Comparison of ENCODE assay signal across 8 cellular contexts in genomic region chr14:69711065-69711464, GRCh38. TPM values are rescaled to one million over a fixed set of nuclear protein-coding genes. Genes with fewer than 3 reads are reported as not detected.
DNase-seq lines count a peak whose midpoint lies in the region; ATAC-seq and TF ChIP-seq lines count a peak whose summit lies in the region.

No MANE protein-coding gene starts in this region.

- DNase-seq in NCI-H69 (lab: John Stamatoyannopoulos, UW), result peak; percentile 99
- peak; percentile 2 for DNase-seq in fibroblast of the conjunctiva (ENCODE audit: low read depth)
- no peak for DNase-seq in CD1c-positive myeloid dendritic cell (ENCODE audit: extremely low spot score)
- no peak for DNase-seq in amniotic stem cell (lab: John Stamatoyannopoulos, UW)
- DNase-seq in H7, result no peak

- ATAC-seq in HG03354 (IDR thresholded peaks at IDR 0.05; ENCODE audit: poor library complexity, severe bottlenecking, unreplicated experiment), result no peak

- peaks cover 34% of the 10 kb centered on the region for H3K4me1 ChIP-seq in HEK293 (ENCODE audit: control insufficient read depth, insufficient read depth, low read length)

- CTCF ChIA-PET in HEK293 (lab: Yijun Ruan, JAX), result interaction anchor here (1.3 to 1.7 kb wide), 2 partner anchors 103 to 107 kb away, joined by 4 to 6 read pairs; no protein-coding TSS in a partner anchor

- no peak overlapping the region for H3K27ac ChIP-seq in HEK293 (ENCODE audit: extremely low read depth, low read depth, low read length)
- H3K27ac ChIP-seq in skin epidermis, result peak overlapping the region in 20 of 21 experiments; percentile 43 to 88 (median 76)

- H3K4me3 ChIP-seq in HEK293 (ENCODE audit: low read depth, low read length) (no peak overlapping the region), skin epidermis (no peak overlapping the region), H7 (ENCODE audit: insufficient read depth, low read depth, low read length) (no peak overlapping the region)

- TF ChIP-seq CTCF in HEK293 (tag by site-specific recombination; IDR thresholded peaks at IDR 0.05), result no peak

- H3K9me3 ChIP-seq in HEK293 (ENCODE audit: control insufficient read depth, insufficient read depth, low read depth, low read length), result no peaks in the 10 kb centered on the region

- POLR2A ChIA-PET in HEK293 (lab: Yijun Ruan, JAX), result interaction anchor here (0.5 to 0.6 kb wide), 2 partner anchors 52 to 126 kb away, joined by 3 to 6 read pairs; no protein-coding TSS in a partner anchor

- peaks cover 0 to 34% of the 10 kb centered on the region in 2 experiments; a peak in 2 of 3 replicates for H3K36me3 ChIP-seq in HEK293 (ENCODE audit: control insufficient read depth in 2 of 2, insufficient read depth in 1 of 2, low read length in 2 of 2)
- H3K36me3 ChIP-seq in H7 (replicated peaks; ENCODE audit: control insufficient read depth, insufficient read depth, low read length), result no peaks in the 10 kb centered on the region

- no peaks in the 10 kb centered on the region for H3K27me3 ChIP-seq in H7 (ENCODE audit: control insufficient read depth, insufficient read depth, low read length)

TF ChIP-seq in HEK293, 187 proteins besides CTCF, POLR2A, EP300 and RAD21:
- TF ChIP-seq ZNF24 (tag by site-specific recombination; IDR thresholded peaks at IDR 0.05) (no peak), ZNF621 (tag by site-specific recombination; IDR thresholded peaks at IDR 0.05) (no peak), ZNF747 (tag by site-specific recombination; IDR thresholded peaks at IDR 0.05) (no peak), SCRT2 (tag by site-specific recombination; IDR thresholded peaks at IDR 0.05) (peak; percentile 40; the same call in 1 of the 2 replicates), ZNF398 (tag by site-specific recombination; IDR thresholded peaks at IDR 0.05) (peak; percentile 70)

RNA-seq across cellular contexts. Expression of gene SRSF5, which starts 55.9 kb away (rescaled TPM):
- total RNA-seq in H7 (2014; rRNA removed; shearing (Covaris generic)), result 90.9 and 99.7 TPM in 2 replicates

Comparison
In these comparisons a context has a peak if more than half of its experiments do, and no peak if none do; other contexts are left out.
1. DNase-seq: peak in NCI-H69 (single experiment) and fibroblast of the conjunctiva (single experiment); none in CD1c-positive myeloid dendritic cell (single experiment), amniotic stem cell (single experiment) and H7 (single experiment).